In genomic region chr3:188925376-188925775, GRCh38 we compare ENCODE assay signal across 26 cellular contexts.
"Had no signal": no experiment of that assay in that cellular context is flagged by ENCODE, and none has a peak within 500 bp of the region (broad histone marks: within the 10 kb centered on the region; RNA-seq: fewer than 3 reads in every experiment).

No MANE protein-coding gene starts in this region.

- ATAC-seq: natural killer cell; right lobe of liver; stimulated activated memory B cell treated with anti-CD40 and anti-IgM and Interleukin-4, amounts not matched to agents 10 μg/mL and 1 μg/mL and 100 μg/mL, for 72 hours; stimulated activated naive CD8-positive, alpha-beta T cell treated with anti-CD3 and anti-CD28 coated beads, Interleukin-15, Interleukin-2, amounts not matched to agents 100 U/mL and 50 U/mL, for 24 hours had no signal

- H3K4me3 Mint-ChIP-seq: immature natural killer cell; mesothelial cell of epicardium; naive B cell; natural killer cell; nephron progenitor cell; stimulated activated memory B cell treated with anti-CD40 and anti-IgM and Interleukin-4, amounts not matched to agents 10 μg/mL and 1 μg/mL and 100 μg/mL, for 72 hours had no signal

- H3K4me1 ChIP-seq: left ventricle myocardium inferior, right atrium auricular region, stomach, testis, transverse colon, vagina had no signal

- H3K27ac ChIP-seq: left ventricle myocardium inferior, parathyroid adenoma, right atrium auricular region, right lobe of liver, stomach, testis, thyroid gland, transverse colon, upper lobe of left lung, vagina had no signal

- H3K9me3 Mint-ChIP-seq: immature natural killer cell; mesothelial cell of epicardium; natural killer cell; stimulated activated memory B cell treated with anti-CD40 and anti-IgM and Interleukin-4, amounts not matched to agents 10 μg/mL and 1 μg/mL and 100 μg/mL, for 72 hours had no signal

- H3K36me3 ChIP-seq: left ventricle myocardium inferior, right atrium auricular region, right lobe of liver, stomach, thyroid gland, transverse colon, upper lobe of left lung, vagina had no signal

- H3K27me3 Mint-ChIP-seq: progenitor cell of endocrine pancreas; stimulated activated memory B cell treated with anti-CD40 and anti-IgM and Interleukin-4, amounts not matched to agents 10 μg/mL and 1 μg/mL and 100 μg/mL, for 72 hours had no signal

- H3K4me1 Mint-ChIP-seq: immature natural killer cell; naive B cell; natural killer cell; stimulated activated memory B cell treated with anti-CD40 and anti-IgM and Interleukin-4, amounts not matched to agents 10 μg/mL and 1 μg/mL and 100 μg/mL, for 72 hours had no signal

- H3K4me3 ChIP-seq: left ventricle myocardium inferior, lung, right atrium auricular region, right lobe of liver, smooth muscle cell, stomach, thyroid gland, transverse colon, upper lobe of left lung, vagina had no signal

- DNase-seq: immature natural killer cell; left ventricle myocardium inferior; mesendoderm; naive B cell; natural killer cell; nephron progenitor cell; nucleus accumbens; right lobe of liver; stimulated activated CD4-positive, alpha-beta T cell treated with anti-CD3 and anti-CD28 coated beads, Interleukin-1b, Interleukin-23, amount 100 ng/mL, for 48 hours; stimulated activated CD4-positive, alpha-beta T cell treated with anti-CD3 and anti-CD28 coated beads, Interleukin-2, amount 100 ng/mL, for 48 hours; stimulated activated CD4-positive, alpha-beta T cell treated with anti-CD3 and anti-CD28 coated beads, Interleukin-4, amount 100 ng/mL, for 4 hours; stimulated activated CD8-positive, alpha-beta memory T cell treated with anti-CD3 and anti-CD28 coated beads, Interleukin-4, amount 100 ng/mL, for 48 hours; stimulated activated naive CD8-positive, alpha-beta T cell treated with anti-CD3 and anti-CD28 coated beads, Interleukin-15, Interleukin-2, amounts not matched to agents 100 U/mL and 50 U/mL, for 24 hours; stomach; testis; transverse colon; upper lobe of left lung had no signal

- H3K27ac Mint-ChIP-seq: natural killer cell; progenitor cell of endocrine pancreas; stimulated activated memory B cell treated with anti-CD40 and anti-IgM and Interleukin-4, amounts not matched to agents 10 μg/mL and 1 μg/mL and 100 μg/mL, for 72 hours had no signal

- H3K36me3 Mint-ChIP-seq: mesothelial cell of epicardium; naive B cell; natural killer cell; stimulated activated memory B cell treated with anti-CD40 and anti-IgM and Interleukin-4, amounts not matched to agents 10 μg/mL and 1 μg/mL and 100 μg/mL, for 72 hours had no signal

- H3K9me3 ChIP-seq: left ventricle myocardium inferior, right atrium auricular region, right lobe of liver, stomach, testis, thyroid gland, transverse colon, upper lobe of left lung, vagina had no signal
